ENCODE assay signal across 8 cellular contexts in genomic region chr5:126234563-126235195, GRCh38.
DNase-seq lines count a peak whose midpoint lies in the region; ATAC-seq and TF ChIP-seq lines count a peak whose summit lies in the region.

No MANE protein-coding gene starts in this region.

- H3K4me1 Mint-ChIP-seq in neural crest cell: peaks cover 13% of the 10 kb centered on the region

- H3K9me3 Mint-ChIP-seq in neural crest cell: peaks cover 19% of the 10 kb centered on the region

- no peak overlapping the region for H3K4me3 Mint-ChIP-seq in neural crest cell

- no peak overlapping the region for H3K27ac Mint-ChIP-seq in neural crest cell (ENCODE audit: unreplicated experiment)

- POLR2A ChIA-PET in AG04449 (lab: Yijun Ruan, JAX): no interaction called here

- peaks cover 5% of the 10 kb centered on the region for H3K36me3 Mint-ChIP-seq in neural crest cell (ENCODE audit: low read depth)

- no peaks in the 10 kb centered on the region for H3K27me3 Mint-ChIP-seq in neural crest cell (ENCODE audit: low read depth)

- no peak overlapping the region for H3K4me3 ChIP-seq in AG04449 (ENCODE audit: low read depth, low read length)

- CTCF ChIA-PET in AG04449 (lab: Yijun Ruan, JAX): no interaction called here

- no peak for DNase-seq in AG04449 (ENCODE audit: low read depth, low spot score)
- DNase-seq in NCI-H146 treated with DMSO at 0.1 percent for 48 hours (lab: John Stamatoyannopoulos, UW; ENCODE audit: unreplicated experiment): peak; percentile 10
- DNase-seq in T47D (ENCODE audit: low read depth in 1 of 2, low spot score in 1 of 2): peak; percentile 7 to 56
- DNase-seq in neural crest cell (ENCODE audit: low read depth, low spot score): peak; percentile 24
- DNase-seq in NCI-H1105 treated with DMSO at 0.1 percent for 48 hours (lab: John Stamatoyannopoulos, UW): no peak
- no peak for DNase-seq in mucosa of gallbladder (ENCODE audit: low spot score)

- ATAC-seq in GM18508 (IDR thresholded peaks at IDR 0.05; ENCODE audit: insufficient read depth, unreplicated experiment): peak; percentile 51
- ATAC-seq in GM18517 (IDR thresholded peaks at IDR 0.05; ENCODE audit: unreplicated experiment): no peak

- TF ChIP-seq CTCF in AG04449 (IDR thresholded peaks at IDR 0.05; ENCODE audit: insufficient read depth, low read length, missing control alignments) (peak; percentile 45), neural crest cell (conservative IDR thresholded peaks at IDR 0.05) (peak; percentile 70)

- in situ Hi-C loops in T47D (cut with HindIII; ENCODE audit: low pct_unique_long_range_greater_than_20kb, low sequenced_read_pairs): no loop called here

Comparison
In these comparisons a context has a peak if more than half of its experiments do, and no peak if none do; other contexts are left out.
1. DNase-seq: peak in NCI-H146 treated with DMSO at 0.1 percent for 48 hours (single experiment), T47D (2 of 2) and neural crest cell (single experiment); none in AG04449 (single experiment), NCI-H1105 treated with DMSO at 0.1 percent for 48 hours (single experiment) and mucosa of gallbladder (single experiment).